ENCODE assay signal across 22 cellular contexts in the genomic region with DNA sequence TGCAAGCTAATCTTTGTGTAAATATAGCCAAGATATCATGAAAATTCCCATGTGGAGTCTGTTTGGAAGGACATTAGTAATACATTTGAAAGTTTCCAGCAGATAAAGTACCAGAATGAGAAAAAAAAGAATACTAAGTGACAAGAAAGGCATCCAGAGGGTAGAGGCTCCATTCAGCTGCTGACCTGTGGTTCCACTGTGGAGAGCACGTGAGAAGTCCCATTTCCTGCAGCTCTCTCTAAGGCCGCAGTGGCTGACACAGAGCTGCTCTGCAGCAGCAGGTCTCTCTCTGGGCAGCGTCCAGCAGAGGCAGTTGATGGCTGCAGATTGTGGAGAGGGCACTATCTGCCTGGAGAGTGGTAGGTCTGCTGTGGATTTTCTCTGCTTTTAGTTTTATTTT.
A peak's percentile ranks its signal among the peaks of the same experiment; 100 is the strongest.
DNase-seq lines count a peak whose midpoint lies in the region; TF ChIP-seq lines count a peak whose summit lies in the region.
"Had no signal": no experiment of that assay in that cellular context is flagged by ENCODE, and none has a peak within 500 bp of the region (broad histone marks: within the 10 kb centered on the region; RNA-seq: fewer than 3 reads in every experiment).

No MANE protein-coding gene starts in this region.

- H3K79me2 ChIP-seq in Loucy (ENCODE audit: insufficient read depth, low read length), result no peaks in the 10 kb centered on the region

- H3F3A ChIP-seq in Loucy (ENCODE audit: low read depth), result no peaks in the 10 kb centered on the region

- H3K9ac ChIP-seq in Loucy (ENCODE audit: low read depth, low read length, poor library complexity, severe bottlenecking) (no peak overlapping the region), liver (ENCODE audit: low read depth in 1 of 2, low read length in 2 of 2) (no peak overlapping the region)
- H3K9ac ChIP-seq: GM23248, KMS-11 had no signal

- peak; percentile 34 for DNase-seq in fibroblast of the aortic adventitia (ENCODE audit: low read depth)
- peak; percentile 43 for DNase-seq in testis
- DNase-seq in stimulated activated naive CD4-positive, alpha-beta T cell (lab: John Stamatoyannopoulos, UW), result no peak
- DNase-seq in D341Med (ENCODE audit: low spot score), result no peak
- DNase-seq in activated T-cell treated with anti-CD3 and anti-CD28 coated beads, Interleukin-2, amount 50 U/mL, for 1 hour, result no peak
- DNase-seq: activated CD4-positive, alpha-beta memory T cell treated with anti-CD3 and anti-CD28 coated beads for 36 hours; activated CD4-positive, CD25-positive, alpha-beta regulatory T cell treated with anti-CD3 and anti-CD28 coated beads, Interleukin-2, amount 50 U/mL, for 72 hours; activated CD8-positive, alpha-beta memory T cell treated with anti-CD3 and anti-CD28 coated beads, Interleukin-2, amount 50 U/mL, for 48 hours; activated naive CD8-positive, alpha-beta T cell treated with anti-CD3 and anti-CD28 coated beads for 36 hours; C1 segment of cervical spinal cord; dorsolateral prefrontal cortex; glutamatergic neuron; GM23248; HFFc6; naive B cell; NCI-H1417 treated with DMSO at 0.1 percent for 48 hours; NCI-H774; spleen had no signal

- H3K27me3 ChIP-seq in Loucy (ENCODE audit: insufficient read depth, low read length, poor library complexity, severe bottlenecking), result no peaks in the 10 kb centered on the region
- H3K27me3 ChIP-seq in liver (ENCODE audit: control insufficient read depth in 4 of 4, insufficient read depth in 4 of 4, low read length in 3 of 4), result peaks cover 0 to 3% (median 0%) of the 10 kb centered on the region in 4 donors
- H3K27me3 ChIP-seq in testis, result no peaks in the 10 kb centered on the region
- H3K27me3 ChIP-seq: ascending aorta, spleen had no signal

- H3K9me3 ChIP-seq in Loucy (ENCODE audit: insufficient read depth, low read depth, low read length) (no peaks in the 10 kb centered on the region), liver (ENCODE audit: control insufficient read depth in 4 of 4, low read length in 3 of 4) (peaks cover 0 to 2% (median 0%) of the 10 kb centered on the region in 4 donors), testis (no peaks in the 10 kb centered on the region)
- H3K9me3 ChIP-seq: ascending aorta had no signal

- H3K9me2 ChIP-seq in Loucy (replicated peaks; ENCODE audit: low read depth, low read length), result no peaks in the 10 kb centered on the region

- WGBS in liver, result 47% methylated on average over 3 of the region's 3 CpGs
- WGBS in testis, 2 donors, result 40 to 41% methylated on average over 3 of the region's 3 CpGs

- no peak for TF ChIP-seq RAD21 in liver (IDR thresholded peaks at IDR 0.05)

- H4K20me1 ChIP-seq in Loucy (ENCODE audit: insufficient read depth, low read length, poor library complexity, severe bottlenecking), result no peaks in the 10 kb centered on the region

- peak overlapping the region; percentile 44; the same call in 1 of the 2 replicates for H2AFZ ChIP-seq in Loucy (ENCODE audit: low read length)
- H2AFZ ChIP-seq: GM23248 had no signal

- H3K27ac ChIP-seq in liver (ENCODE audit: low read depth in 1 of 2, low read length in 2 of 2), result no peak overlapping the region
- no peak overlapping the region for H3K27ac ChIP-seq in testis
- H3K27ac ChIP-seq: ascending aorta, dorsolateral prefrontal cortex, GM23248, KMS-11, spleen had no signal

- no peak overlapping the region for H3K4me2 ChIP-seq in Loucy (ENCODE audit: low read depth, low read length, poor library complexity, severe bottlenecking)
- H3K4me2 ChIP-seq: KMS-11 had no signal

- H3K4me1 ChIP-seq in Loucy (ENCODE audit: insufficient read depth, low read length, poor library complexity, severe bottlenecking), result no peaks in the 10 kb centered on the region
- no peaks in the 10 kb centered on the region for H3K4me1 ChIP-seq in liver (ENCODE audit: control insufficient read depth in 4 of 4, insufficient read depth in 4 of 4, low read length in 3 of 4)
- H3K4me1 ChIP-seq in testis, result peaks cover 9% of the 10 kb centered on the region
- H3K4me1 ChIP-seq: ascending aorta, spleen had no signal

- H3K4me3 ChIP-seq in Loucy (ENCODE audit: low read length, poor library complexity, severe bottlenecking) (no peak overlapping the region), fibroblast of the aortic adventitia (ENCODE audit: low read depth, low read length) (no peak overlapping the region), liver (ENCODE audit: low read depth in 1 of 3, low read length in 3 of 3) (no peak overlapping the region), testis (no peak overlapping the region)
- H3K4me3 ChIP-seq: ascending aorta, dorsolateral prefrontal cortex, GM23248, spleen had no signal

- H3K36me3 ChIP-seq in Loucy (ENCODE audit: insufficient read depth, low read length) (no peaks in the 10 kb centered on the region), liver (ENCODE audit: control insufficient read depth in 4 of 4, insufficient read depth in 3 of 4, low read depth in 1 of 4, low read length in 3 of 4) (no peaks in the 10 kb centered on the region), testis (ENCODE audit: low read depth, missing control alignments) (no peaks in the 10 kb centered on the region)
- H3K36me3 ChIP-seq: ascending aorta, spleen had no signal

- TF ChIP-seq POLR2A in testis (IDR thresholded peaks at IDR 0.05), result no peak

- no peak for TF ChIP-seq CTCF in Loucy (conservative IDR thresholded peaks at IDR 0.05; ENCODE audit: low read length)
- no peak for TF ChIP-seq CTCF in fibroblast of the aortic adventitia (IDR thresholded peaks at IDR 0.05; ENCODE audit: insufficient read depth, low read length)
- TF ChIP-seq CTCF in liver (IDR thresholded peaks at IDR 0.05; ENCODE audit: low read depth, low read length, missing input control), result no peak
- no peak for TF ChIP-seq CTCF in testis (IDR thresholded peaks at IDR 0.05)

- intact Hi-C loops in testis (cut with DNase I; ENCODE audit: low total_unique reads), result no loop called here

TF ChIP-seq in liver, 16 proteins besides CTCF, POLR2A, EP300 and RAD21:
- TF ChIP-seq RXRA (IDR thresholded peaks at IDR 0.05) (peak in 1 of 2 donors; percentile 17), NR2F2 (IDR thresholded peaks at IDR 0.05) (peak; percentile 61), FOXA2 (IDR thresholded peaks at IDR 0.05) (no peak), FOXA1 (IDR thresholded peaks at IDR 0.05) (no peak)

Comparison
In these comparisons a context has a peak if more than half of its experiments do, and no peak if none do; other contexts are left out.
1. DNase-seq: peak in fibroblast of the aortic adventitia (single experiment) and testis (single experiment); none in stimulated activated naive CD4-positive, alpha-beta T cell (0 of 6), D341Med (single experiment) and activated T-cell treated with anti-CD3 and anti-CD28 coated beads, Interleukin-2, amount 50 U/mL, for 1 hour (single experiment).